Comparison of ENCODE assay signal across 22 cellular contexts in genomic region chr9:38335686-38336085, GRCh38.
"Had no signal": no experiment of that assay in that cellular context is flagged by ENCODE, and none has a peak within 500 bp of the region (broad histone marks: within the 10 kb centered on the region; RNA-seq: fewer than 3 reads in every experiment).

No MANE protein-coding gene starts in this region.

- H3K4me1 Mint-ChIP-seq: naive B cell; stimulated activated naive B cell treated with anti-CD40 and anti-IgM and Interleukin-4, amounts not matched to agents 10 μg/mL and 1 μg/mL and 100 μg/mL, for 72 hours; stimulated activated naive CD8-positive, alpha-beta T cell treated with anti-CD3 and anti-CD28 coated beads, Interleukin-15, amount 100 ng/mL, for 72 hours had no signal

- H3K36me3 Mint-ChIP-seq: stimulated activated naive B cell treated with anti-CD40 and anti-IgM and Interleukin-4, amounts not matched to agents 10 μg/mL and 1 μg/mL and 100 μg/mL, for 72 hours had no signal

- DNase-seq: colonic mucosa; dermis blood vessel endothelial cell; effector CD4-positive, alpha-beta T cell; erythroblast; foreskin keratinocyte; left colon; left ventricle myocardium superior; mesendoderm; naive B cell; nephron progenitor cell; psoas muscle; retina; right lobe of liver; spleen; stimulated activated CD4-positive, alpha-beta T cell treated with anti-CD3 and anti-CD28 coated beads, Interleukin-15, amount 100 ng/mL, for 24 hours; stimulated activated CD4-positive, alpha-beta T cell treated with anti-CD3 and anti-CD28 coated beads, Interleukin-1b, Interleukin-23, amount 100 ng/mL, for 48 hours; stimulated activated CD4-positive, alpha-beta T cell treated with anti-CD3 and anti-CD28 coated beads, Interleukin-4, amount 100 ng/mL, for 4 hours; stimulated activated naive B cell treated with anti-CD40 and anti-IgM and Interleukin-4, amounts not matched to agents 10 μg/mL and 1 μg/mL and 100 μg/mL, for 72 hours; stimulated activated naive CD8-positive, alpha-beta T cell treated with anti-CD3 and anti-CD28 coated beads, Interleukin-15, amount 100 ng/mL, for 72 hours; testis; upper lobe of right lung had no signal

- H3K27ac Mint-ChIP-seq: endodermal cell; naive B cell; nephron progenitor cell; stimulated activated naive B cell treated with anti-CD40 and anti-IgM and Interleukin-4, amounts not matched to agents 10 μg/mL and 1 μg/mL and 100 μg/mL, for 72 hours; stimulated activated naive CD8-positive, alpha-beta T cell treated with anti-CD3 and anti-CD28 coated beads, Interleukin-15, amount 100 ng/mL, for 72 hours had no signal

- H3K9me3 Mint-ChIP-seq: nephron progenitor cell had no signal

- H3K4me3 Mint-ChIP-seq: endodermal cell; naive B cell; nephron progenitor cell; stimulated activated naive B cell treated with anti-CD40 and anti-IgM and Interleukin-4, amounts not matched to agents 10 μg/mL and 1 μg/mL and 100 μg/mL, for 72 hours; stimulated activated naive CD8-positive, alpha-beta T cell treated with anti-CD3 and anti-CD28 coated beads, Interleukin-15, amount 100 ng/mL, for 72 hours had no signal
